ENCODE assay signal across 8 cellular contexts in the genomic region with DNA sequence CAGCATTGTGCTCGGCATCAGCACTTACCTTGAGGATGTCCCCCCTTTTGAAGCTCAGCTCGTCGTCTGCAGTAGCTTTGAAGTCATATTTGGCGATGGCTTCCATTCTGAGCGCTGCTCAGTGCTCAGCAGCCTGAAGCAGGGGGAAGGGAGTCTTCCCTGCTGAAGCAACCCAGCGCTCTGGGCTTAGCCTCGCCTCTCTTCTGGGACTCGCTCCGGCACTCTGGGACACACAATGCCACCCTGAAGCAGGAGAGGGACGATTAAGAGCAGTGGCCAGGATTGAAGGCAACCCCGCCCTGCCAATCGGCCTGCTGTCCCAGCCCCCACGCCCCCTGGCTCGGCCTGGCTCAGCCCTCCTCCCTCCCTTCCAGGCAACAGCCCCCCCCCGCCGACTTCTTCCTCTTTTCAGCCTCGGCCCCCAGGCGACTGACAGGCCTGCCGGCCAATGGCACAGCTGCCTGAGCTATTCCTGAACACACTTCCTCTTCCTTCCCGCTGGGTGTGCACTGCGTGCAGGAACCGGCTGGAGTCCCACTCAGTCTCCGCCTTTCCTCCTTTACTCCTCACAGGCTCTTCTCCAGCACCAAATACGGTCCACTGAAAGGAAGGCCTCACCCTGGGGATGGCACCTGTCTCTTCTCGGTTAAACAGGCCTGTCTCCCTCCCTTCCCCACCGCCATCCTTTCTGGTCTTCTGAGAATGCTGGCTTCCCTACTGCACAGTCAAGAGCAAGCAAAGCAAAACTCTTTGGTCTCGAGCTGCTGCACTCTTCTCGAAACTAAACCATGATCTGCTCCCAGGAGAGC.
DNase-seq lines count a peak whose midpoint lies in the region; ATAC-seq and TF ChIP-seq lines count a peak whose summit lies in the region.

No MANE protein-coding gene starts in this region.

- peak; percentile 73 for ATAC-seq in HG02938 (IDR thresholded peaks at IDR 0.05; ENCODE audit: unreplicated experiment)
- ATAC-seq in GM18858 (IDR thresholded peaks at IDR 0.05; ENCODE audit: unreplicated experiment) = no peak

- peak overlapping the region; percentile 73 for H3K4me3 ChIP-seq in astrocyte of the spinal cord (ENCODE audit: low read depth, low read length)

- peak; percentile 3 for TF ChIP-seq CTCF in GM12873 (IDR thresholded peaks at IDR 0.05; ENCODE audit: insufficient read depth, low read depth, low read length, missing control alignments)
- no peak for TF ChIP-seq CTCF in astrocyte of the spinal cord (IDR thresholded peaks at IDR 0.05; ENCODE audit: low read depth, low read length)

- in situ Hi-C loops in astrocyte of the spinal cord (cut with HindIII; ENCODE audit: low sequenced_read_pairs) = no loop called here

- peak; percentile 94 for DNase-seq in NCI-H2029 (lab: John Stamatoyannopoulos, UW)
- peak; percentile 96 for DNase-seq in T1000 (lab: John Stamatoyannopoulos, UW)
- DNase-seq in astrocyte of the spinal cord (ENCODE audit: low read depth, low spot score) = peak; percentile 99
- DNase-seq in hypothalamus (lab: John Stamatoyannopoulos, UW) = peak; percentile 85 to 99 (median 97)
- DNase-seq in retina = peak; percentile 93
